In the genomic region with DNA sequence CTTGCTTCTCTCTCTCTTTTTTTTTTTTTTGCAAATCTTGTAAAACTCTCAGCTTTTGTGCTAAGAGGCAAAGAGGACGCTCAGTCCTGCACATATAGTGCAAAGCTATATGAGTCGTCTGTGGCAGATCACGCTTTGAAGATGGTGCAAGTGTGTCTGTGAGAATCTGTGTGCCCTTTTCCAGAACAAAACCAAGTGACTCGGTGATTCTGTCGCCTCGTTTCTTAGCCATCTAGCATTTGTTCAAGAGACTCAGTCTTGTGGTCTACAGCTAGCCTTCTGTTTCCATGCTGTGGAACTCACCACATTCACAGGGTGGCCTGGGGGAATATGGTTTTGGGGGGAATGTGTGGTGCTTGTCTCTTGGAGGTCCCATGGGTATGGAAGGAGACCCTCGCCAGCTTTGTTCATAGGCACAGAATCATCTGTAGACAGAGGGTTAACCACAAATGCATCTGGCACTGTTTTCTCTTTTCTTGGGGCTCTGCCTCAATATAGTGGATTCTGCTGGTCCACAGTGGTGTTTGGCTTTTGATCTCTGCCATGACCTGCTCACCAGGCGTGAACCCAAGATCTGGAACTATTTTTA, we compare ENCODE assay signal across 10 cellular contexts.
A peak's percentile ranks its signal among the peaks of the same experiment; 100 is the strongest.
DNase-seq lines count a peak whose midpoint lies in the region; ATAC-seq lines count a peak whose summit lies in the region.
"Had no signal": no experiment of that assay in that cellular context is flagged by ENCODE, and none has a peak within 500 bp of the region (broad histone marks: within the 10 kb centered on the region; RNA-seq: fewer than 3 reads in every experiment).

No MANE protein-coding gene starts in this region.

- H3K9me3 ChIP-seq in iPS-18a (ENCODE audit: control insufficient read depth, low read depth, low read length), result no peaks in the 10 kb centered on the region

- H3K36me3 Mint-ChIP-seq in IgD-negative memory B cell, result no peaks in the 10 kb centered on the region
- no peaks in the 10 kb centered on the region for H3K36me3 Mint-ChIP-seq in activated naive CD4-positive, alpha-beta T cell treated with anti-CD3 and anti-CD28 coated beads, Interleukin-2, amount 50 U/mL, for 72 hours

- H3K4me1 Mint-ChIP-seq in IgD-negative memory B cell, result peaks cover 80 to 90% (median 88%) of the 10 kb centered on the region in 3 donors

- H3K9ac ChIP-seq in iPS-18a (ENCODE audit: low read length), result peak overlapping the region; percentile 21

- H3K27ac Mint-ChIP-seq in IgD-negative memory B cell, result peak overlapping the region; percentile 32 to 98 (median 94)
- H3K27ac Mint-ChIP-seq in activated naive CD4-positive, alpha-beta T cell treated with anti-CD3 and anti-CD28 coated beads, Interleukin-2, amount 50 U/mL, for 72 hours, result peak overlapping the region; percentile 57 to 69
- H3K27ac Mint-ChIP-seq: dendritic cell treated with granulocyte-macrophage colony-stimulating factor and Interleukin-4, amounts not matched to agents 40 ng/mL and 50 ng/mL, for 4 days had no signal

- H3K4me1 ChIP-seq in iPS-18a (ENCODE audit: control insufficient read depth, low read depth, low read length), result peaks cover 88% of the 10 kb centered on the region

- H3K9me3 Mint-ChIP-seq in IgD-negative memory B cell, result no peaks in the 10 kb centered on the region
- no peaks in the 10 kb centered on the region for H3K9me3 Mint-ChIP-seq in activated naive CD4-positive, alpha-beta T cell treated with anti-CD3 and anti-CD28 coated beads, Interleukin-2, amount 50 U/mL, for 72 hours
- H3K9me3 Mint-ChIP-seq: dendritic cell treated with granulocyte-macrophage colony-stimulating factor and Interleukin-4, amounts not matched to agents 40 ng/mL and 50 ng/mL, for 4 days had no signal

- H3K27ac ChIP-seq in iPS-18a (ENCODE audit: low read length), result no peak overlapping the region

- H3K27me3 Mint-ChIP-seq in IgD-negative memory B cell, result no peaks in the 10 kb centered on the region
- H3K27me3 Mint-ChIP-seq: dendritic cell treated with granulocyte-macrophage colony-stimulating factor and Interleukin-4, amounts not matched to agents 40 ng/mL and 50 ng/mL, for 4 days had no signal

- no peaks in the 10 kb centered on the region for H3K36me3 ChIP-seq in iPS-18a (ENCODE audit: control insufficient read depth, low read depth, low read length)

- H3K4me3 Mint-ChIP-seq in IgD-negative memory B cell, result peak overlapping the region; percentile 73 to 92 (median 84)
- H3K4me3 Mint-ChIP-seq: dendritic cell treated with granulocyte-macrophage colony-stimulating factor and Interleukin-4, amounts not matched to agents 40 ng/mL and 50 ng/mL, for 4 days had no signal

- DNase-seq in activated naive CD4-positive, alpha-beta T cell treated with anti-CD3 and anti-CD28 coated beads, Interleukin-2, amount 50 U/mL, for 72 hours (ENCODE audit: low spot score in 2 of 2), result no peak
- DNase-seq in stimulated activated naive CD8-positive, alpha-beta T cell treated with anti-CD3 and anti-CD28 coated beads, Interleukin-15, Interleukin-2, amounts not matched to agents 100 U/mL and 50 U/mL, for 24 hours, result no peak
- DNase-seq in stimulated activated CD4-positive, alpha-beta T cell treated with anti-CD3 and anti-CD28 coated beads, Interleukin-15, amount 100 ng/mL, for 24 hours, result no peak
- DNase-seq: OCI-M1 had no signal

- peak; percentile 44 to 59 for ATAC-seq in activated naive CD4-positive, alpha-beta T cell treated with anti-CD3 and anti-CD28 coated beads, Interleukin-2, amount 50 U/mL, for 72 hours
- ATAC-seq in stimulated activated naive CD8-positive, alpha-beta T cell treated with anti-CD3 and anti-CD28 coated beads, Interleukin-15, Interleukin-2, amounts not matched to agents 100 U/mL and 50 U/mL, for 24 hours, result peak; percentile 29
- ATAC-seq in GM18861 (IDR thresholded peaks at IDR 0.05; ENCODE audit: unreplicated experiment) (no peak), HG03342 (IDR thresholded peaks at IDR 0.05; ENCODE audit: unreplicated experiment) (no peak), HG03460 (IDR thresholded peaks at IDR 0.05; ENCODE audit: unreplicated experiment) (no peak)

- no peaks in the 10 kb centered on the region for H3K27me3 ChIP-seq in iPS-18a (ENCODE audit: control insufficient read depth, insufficient read depth, low read length)

- H3K4me3 ChIP-seq in iPS-18a (ENCODE audit: low read length), result no peak overlapping the region

Comparison
In these comparisons a context has a peak if more than half of its experiments do, and no peak if none do; other contexts are left out.
1. ATAC-seq: peak in activated naive CD4-positive, alpha-beta T cell treated with anti-CD3 and anti-CD28 coated beads, Interleukin-2, amount 50 U/mL, for 72 hours (2 of 2) and stimulated activated naive CD8-positive, alpha-beta T cell treated with anti-CD3 and anti-CD28 coated beads, Interleukin-15, Interleukin-2, amounts not matched to agents 100 U/mL and 50 U/mL, for 24 hours (single experiment); none in GM18861 (single experiment), HG03342 (single experiment) and HG03460 (single experiment).